28 cellular contexts compared by ENCODE assay signal in genomic region chrX:72111011-72111708, GRCh38.
"Had no signal": no experiment of that assay in that cellular context is flagged by ENCODE, and none has a peak within 500 bp of the region (broad histone marks: within the 10 kb centered on the region; RNA-seq: fewer than 3 reads in every experiment).

No MANE protein-coding gene starts in this region.

- H3K9me3 ChIP-seq: esophagus muscularis mucosa, gastroesophageal sphincter, heart left ventricle, mucosa of descending colon, ovary, psoas muscle, sigmoid colon, testis, tibial artery had no signal

- H2AFZ ChIP-seq: hepatocyte had no signal

- H3K36me3 Mint-ChIP-seq: memory B cell; mesothelial cell of epicardium; naive B cell; natural killer cell treated with Interleukin-12 subunit alpha and Interleukin-12 subunit beta and Interleukin-15 and Interleukin-18, amount 100 ng/mL, for 72 hours; stimulated activated memory B cell treated with anti-CD40 and anti-IgM and Interleukin-4, amounts not matched to agents 10 μg/mL and 1 μg/mL and 100 μg/mL, for 72 hours had no signal

- H3K79me2 ChIP-seq: hepatocyte had no signal

- H3K4me3 Mint-ChIP-seq: dendritic cell treated with granulocyte-macrophage colony-stimulating factor and Interleukin-4, amounts not matched to agents 40 ng/mL and 50 ng/mL, for 4 days; memory B cell; mesothelial cell of epicardium; naive B cell; natural killer cell treated with Interleukin-12 subunit alpha and Interleukin-12 subunit beta and Interleukin-15 and Interleukin-18, amount 100 ng/mL, for 72 hours; neural crest cell; stimulated activated memory B cell treated with anti-CD40 and anti-IgM and Interleukin-4, amounts not matched to agents 10 μg/mL and 1 μg/mL and 100 μg/mL, for 72 hours; type B pancreatic cell had no signal

- H3K9me3 Mint-ChIP-seq: dendritic cell treated with granulocyte-macrophage colony-stimulating factor and Interleukin-4, amounts not matched to agents 40 ng/mL and 50 ng/mL, for 4 days; memory B cell; natural killer cell treated with Interleukin-12 subunit alpha and Interleukin-12 subunit beta and Interleukin-15 and Interleukin-18, amount 100 ng/mL, for 72 hours; stimulated activated memory B cell treated with anti-CD40 and anti-IgM and Interleukin-4, amounts not matched to agents 10 μg/mL and 1 μg/mL and 100 μg/mL, for 72 hours had no signal

- H3K36me3 ChIP-seq: esophagus muscularis mucosa, gastroesophageal sphincter, heart left ventricle, ovary, sigmoid colon, tibial artery had no signal

- H3K4me3 ChIP-seq: esophagus muscularis mucosa, gastroesophageal sphincter, heart left ventricle, hepatocyte, lung, mucosa of descending colon, ovary, psoas muscle, sigmoid colon, testis, tibial artery had no signal

- DNase-seq: effector CD8-positive, alpha-beta T cell; foreskin keratinocyte; heart left ventricle; kidney; mucosa of descending colon; naive B cell; ovary; posterior cingulate gyrus; psoas muscle; right cardiac atrium; sigmoid colon; stimulated activated CD4-positive, alpha-beta T cell treated with anti-CD3 and anti-CD28 coated beads, Interleukin-4, amount 100 ng/mL, for 4 hours; stimulated activated naive CD8-positive, alpha-beta T cell treated with anti-CD3 and anti-CD28 coated beads, Interleukin-15, Interleukin-2, amounts not matched to agents 100 U/mL and 50 U/mL, for 24 hours; substantia nigra; testis; tibial artery had no signal

- H3K4me2 ChIP-seq: hepatocyte had no signal

- ATAC-seq: foreskin keratinocyte; gastroesophageal sphincter; heart left ventricle; left lobe of liver; mucosa of descending colon; natural killer cell treated with Interleukin-12 subunit alpha and Interleukin-12 subunit beta and Interleukin-15 and Interleukin-18, amount 100 ng/mL, for 72 hours; psoas muscle; right cardiac atrium; stimulated activated memory B cell treated with anti-CD40 and anti-IgM and Interleukin-4, amounts not matched to agents 10 μg/mL and 1 μg/mL and 100 μg/mL, for 72 hours; stimulated activated naive CD8-positive, alpha-beta T cell treated with anti-CD3 and anti-CD28 coated beads, Interleukin-15, Interleukin-2, amounts not matched to agents 100 U/mL and 50 U/mL, for 24 hours had no signal

- H3K27me3 ChIP-seq: esophagus muscularis mucosa, foreskin keratinocyte, gastroesophageal sphincter, hepatocyte, ovary, sigmoid colon, testis, tibial artery had no signal

- H3K27me3 Mint-ChIP-seq: dendritic cell treated with granulocyte-macrophage colony-stimulating factor and Interleukin-4, amounts not matched to agents 40 ng/mL and 50 ng/mL, for 4 days had no signal

- H3K27ac Mint-ChIP-seq: memory B cell; natural killer cell treated with Interleukin-12 subunit alpha and Interleukin-12 subunit beta and Interleukin-15 and Interleukin-18, amount 100 ng/mL, for 72 hours; stimulated activated memory B cell treated with anti-CD40 and anti-IgM and Interleukin-4, amounts not matched to agents 10 μg/mL and 1 μg/mL and 100 μg/mL, for 72 hours; type B pancreatic cell had no signal

- H3K4me1 ChIP-seq: foreskin keratinocyte, psoas muscle, testis, tibial artery had no signal

- H3K27ac ChIP-seq: esophagus muscularis mucosa, foreskin keratinocyte, gastroesophageal sphincter, heart left ventricle, ovary, psoas muscle, sigmoid colon, testis, tibial artery had no signal
